ENCODE assay signal across 8 cellular contexts in the genomic region with DNA sequence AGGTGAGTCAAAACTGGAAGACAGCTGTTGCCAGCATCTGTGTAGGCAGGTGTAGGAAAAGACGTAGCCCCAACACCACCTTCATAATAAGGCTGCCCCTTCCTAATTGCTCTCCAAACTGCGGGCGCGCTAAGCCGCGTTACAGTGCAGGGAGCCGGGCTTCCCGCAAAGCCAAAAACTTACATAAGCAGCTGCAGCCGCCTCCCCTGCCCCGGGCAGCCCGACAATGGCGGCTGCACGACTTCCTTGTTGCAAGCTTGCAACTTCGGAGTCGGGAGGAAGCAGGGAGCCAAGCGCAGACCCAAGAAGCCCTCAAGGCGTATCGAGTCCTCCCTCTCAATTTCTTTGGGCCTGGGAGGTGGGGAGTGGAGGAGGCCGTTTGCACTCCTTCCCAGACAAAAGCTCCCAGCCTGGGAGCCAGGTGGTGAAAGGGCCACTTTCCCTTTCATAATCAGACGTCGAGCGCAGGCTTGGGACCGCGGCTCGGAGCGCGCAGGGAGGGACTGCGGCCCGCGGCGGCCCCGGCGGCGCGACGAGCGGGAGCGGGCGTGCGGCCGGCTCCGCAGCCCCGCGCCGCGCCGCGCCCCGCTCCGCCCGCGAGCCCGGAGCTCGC. TPM values are rescaled to one million over a fixed set of nuclear protein-coding genes. Genes with fewer than 3 reads are reported as not detected.
DNase-seq lines count a peak whose midpoint lies in the region; ATAC-seq, FAIRE-seq and TF ChIP-seq lines count a peak whose summit lies in the region.

No MANE protein-coding gene starts in this region.

- peaks cover 15 to 32% (median 16%) of the 10 kb centered on the region in 3 donors for H3K4me1 Mint-ChIP-seq in IgD-negative memory B cell

- peak; percentile 14 for DNase-seq in DMS114 treated with DMSO at 0.1 percent for 48 hours (lab: John Stamatoyannopoulos, UW; ENCODE audit: unreplicated experiment)
- peak; percentile 18 for DNase-seq in activated naive CD8-positive, alpha-beta T cell treated with anti-CD3 and anti-CD28 coated beads, Interleukin-2, amount 50 U/mL, for 16 hours (ENCODE audit: low read depth, low spot score)
- peak; percentile 65 for DNase-seq in right atrium auricular region (ENCODE audit: low spot score)
- no peak for DNase-seq in retinal pigment epithelial cell (ENCODE audit: low read depth)
- DNase-seq in urothelium cell line (ENCODE audit: low spot score), result no peak

- no peaks in the 10 kb centered on the region; the same call in 1 of the 2 replicates for H3F3A ChIP-seq in SU-DHL-6 (ENCODE audit: insufficient read depth)

- H3K4me1 ChIP-seq in right atrium auricular region, result peaks cover 0 to 13% of the 10 kb centered on the region in 2 donors

- H3K4me3 Mint-ChIP-seq in IgD-negative memory B cell, result peak overlapping the region; percentile 90 to 98 (median 96)

- peak; percentile 12 for ATAC-seq in GM21526 (IDR thresholded peaks at IDR 0.05; ENCODE audit: low FRiP score, unreplicated experiment)

- H3K9ac ChIP-seq in SU-DHL-6 (ENCODE audit: low read length), result peak overlapping the region; percentile 79

- H3K27ac Mint-ChIP-seq in IgD-negative memory B cell, result peak overlapping the region; percentile 97 to 98 (median 97)

- peaks cover 6% of the 10 kb centered on the region for H3K36me3 Mint-ChIP-seq in IgD-negative memory B cell

- H2AFZ ChIP-seq in SU-DHL-6 (ENCODE audit: low read depth, low read length, severe bottlenecking), result peak overlapping the region; percentile 36

- no peaks in the 10 kb centered on the region for H3K9me2 ChIP-seq in SU-DHL-6 (replicated peaks; ENCODE audit: insufficient read depth, low read length)

- peaks cover 12% of the 10 kb centered on the region; the same call in 1 of the 2 replicates for H3K36me3 ChIP-seq in SU-DHL-6 (ENCODE audit: low read length)
- peaks cover 18% of the 10 kb centered on the region for H3K36me3 ChIP-seq in right atrium auricular region

- H3K27me3 Mint-ChIP-seq in IgD-negative memory B cell, result no peaks in the 10 kb centered on the region

- no peak for FAIRE-seq in urothelium cell line (lab: Jason Lieb, UNC)

- H3K27me3 ChIP-seq in SU-DHL-6 (ENCODE audit: low read length) (no peaks in the 10 kb centered on the region), right atrium auricular region (no peaks in the 10 kb centered on the region)

- H3K9me3 Mint-ChIP-seq in IgD-negative memory B cell, result no peaks in the 10 kb centered on the region

- TF ChIP-seq CTCF in SU-DHL-6 (IDR thresholded peaks at IDR 0.05; ENCODE audit: insufficient read depth, low read length, poor library complexity, severe bottlenecking) (no peak), right atrium auricular region (IDR thresholded peaks at IDR 0.05) (no peak), retinal pigment epithelial cell (conservative IDR thresholded peaks at IDR 0.05; ENCODE audit: low read depth, low read length) (no peak)

- peak overlapping the region; percentile 69 for H3K4me3 ChIP-seq in SU-DHL-6 (ENCODE audit: insufficient read depth, low read length, poor library complexity, severe bottlenecking)
- H3K4me3 ChIP-seq in right atrium auricular region, result peak overlapping the region; percentile 79 to 90
- H3K4me3 ChIP-seq in retinal pigment epithelial cell (ENCODE audit: low read length), result peak overlapping the region; percentile 62

- no peaks in the 10 kb centered on the region for H4K20me1 ChIP-seq in SU-DHL-6 (ENCODE audit: low read depth, low read length)

- H3K27ac ChIP-seq in SU-DHL-6 (ENCODE audit: low read depth, low read length) (peak overlapping the region; percentile 86), right atrium auricular region (peak overlapping the region; percentile 87 to 95)

- H3K4me2 ChIP-seq in SU-DHL-6 (ENCODE audit: low read depth, low read length, poor library complexity, severe bottlenecking), result peak overlapping the region; percentile 83

- peaks cover 21% of the 10 kb centered on the region for H3K79me2 ChIP-seq in SU-DHL-6 (ENCODE audit: insufficient read depth, low read length)

- H3K9me3 ChIP-seq in SU-DHL-6 (ENCODE audit: insufficient read depth, low read length) (no peaks in the 10 kb centered on the region), right atrium auricular region (no peaks in the 10 kb centered on the region)

RNA-seq across cellular contexts. Expression of a gene that starts 0.8 kb away (rescaled TPM):
- 12.8 TPM for polyA plus RNA-seq in IgD-negative memory B cell
- 1 to 10 TPM; 5.1 to 7.3 TPM for total RNA-seq in right atrium auricular region

Comparison
In these comparisons a context has a peak if more than half of its experiments do, and no peak if none do; other contexts are left out.
1. DNase-seq: peak in DMS114 treated with DMSO at 0.1 percent for 48 hours (single experiment), activated naive CD8-positive, alpha-beta T cell treated with anti-CD3 and anti-CD28 coated beads, Interleukin-2, amount 50 U/mL, for 16 hours (single experiment) and right atrium auricular region (single experiment); none in retinal pigment epithelial cell (single experiment) and urothelium cell line (single experiment).
2. Peak in every context shown above with its lines, with median percentiles within 50 percentile points of each other: H3K4me3 ChIP-seq.